ENCODE assay signal across 8 cellular contexts in the genomic region with DNA sequence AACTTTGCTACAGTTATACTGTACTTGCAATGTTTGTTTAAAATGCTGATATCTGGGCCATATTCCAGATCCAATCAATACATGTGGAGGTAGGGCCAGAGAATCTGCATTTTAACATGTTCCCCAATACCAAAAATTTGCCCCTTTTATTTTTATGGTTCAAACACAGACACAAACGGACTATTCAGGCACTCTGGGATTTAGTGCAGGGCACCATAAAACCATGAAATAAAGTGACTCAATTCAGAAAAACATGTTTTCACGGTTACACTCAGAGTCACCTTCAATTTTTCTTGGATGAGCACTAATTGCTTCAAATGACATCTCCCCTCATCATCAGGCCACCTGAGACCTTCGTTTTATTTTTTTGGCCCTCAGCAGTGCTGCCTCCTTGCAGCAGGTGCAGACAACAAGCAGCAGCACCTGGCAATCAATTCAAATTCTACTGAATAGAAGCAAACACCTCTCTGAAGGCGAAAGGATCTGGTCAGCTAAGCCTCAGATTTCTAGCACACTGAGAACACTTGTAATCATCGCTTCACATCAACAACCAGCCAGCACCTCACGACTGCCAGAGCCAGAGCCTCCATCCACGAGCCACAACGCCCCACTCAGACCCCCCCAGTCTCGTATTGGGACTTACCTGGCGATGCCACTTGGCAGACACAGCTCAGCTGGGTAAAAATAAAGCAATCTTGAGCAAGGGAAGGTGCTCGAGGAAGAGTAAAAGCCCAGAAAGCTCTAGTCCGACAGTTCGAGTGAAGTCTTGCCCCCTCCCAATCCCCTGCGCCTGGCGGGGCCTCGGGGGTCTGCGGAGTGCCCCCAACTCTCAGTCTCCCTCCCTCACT.
DNase-seq lines count a peak whose midpoint lies in the region; ATAC-seq, FAIRE-seq and TF ChIP-seq lines count a peak whose summit lies in the region.

No MANE protein-coding gene starts in this region.

- no peak for ATAC-seq in HG03045 (IDR thresholded peaks at IDR 0.05; ENCODE audit: unreplicated experiment)

- peak overlapping the region; percentile 92 for H3K4me3 Mint-ChIP-seq in activated naive CD8-positive, alpha-beta T cell

- peaks cover 13% of the 10 kb centered on the region for H3K36me3 Mint-ChIP-seq in activated naive CD8-positive, alpha-beta T cell

- DNase-seq in stimulated activated CD4-positive, alpha-beta T cell treated with anti-CD3 and anti-CD28 coated beads, Interleukin-2, amount 100 ng/mL, for 4 hours (ENCODE audit: low read depth): peak; percentile 3
- no peak for DNase-seq in stimulated activated CD4-positive, alpha-beta T cell treated with anti-CD3 and anti-CD28 coated beads, Interleukin-1b, Interleukin-23, amount 100 ng/mL, for 48 hours
- peak; percentile 13 for DNase-seq in stimulated activated CD4-positive, alpha-beta T cell treated with anti-CD3 and anti-CD28 coated beads, Interleukin-4, amount 100 ng/mL, for 1 hour
- no peak for DNase-seq in H54 (ENCODE audit: insufficient read length, low spot score)

- H4K20me1 ChIP-seq in OCI-LY1 (ENCODE audit: insufficient read depth, low read length): no peaks in the 10 kb centered on the region

- no peak for TF ChIP-seq CTCF in OCI-LY1 (IDR thresholded peaks at IDR 0.05; ENCODE audit: low read length)

- H3K36me3 ChIP-seq in OCI-LY1 (ENCODE audit: insufficient read depth, low read length): no peaks in the 10 kb centered on the region

- peaks cover 60% of the 10 kb centered on the region for H3K4me1 Mint-ChIP-seq in activated naive CD8-positive, alpha-beta T cell (ENCODE audit: low read depth)

- peak overlapping the region; percentile 66 for H3K27ac ChIP-seq in OCI-LY1 (ENCODE audit: low read depth, low read length, poor library complexity, severe bottlenecking)

- H3K4me1 ChIP-seq in OCI-LY1 (ENCODE audit: insufficient read depth, low read length, severe bottlenecking): peaks cover 41% of the 10 kb centered on the region

- no peaks in the 10 kb centered on the region for H3F3A ChIP-seq in OCI-LY1 (ENCODE audit: insufficient read depth, low read length)

- no peak overlapping the region for H2AFZ ChIP-seq in OCI-LY1 (ENCODE audit: low read length)

- H3K9me3 ChIP-seq in OCI-LY1 (ENCODE audit: low read length): no peaks in the 10 kb centered on the region
- H3K9me3 ChIP-seq in iPS-18c (ENCODE audit: control insufficient read depth, insufficient read depth, low read length): peaks cover 3% of the 10 kb centered on the region

- no peaks in the 10 kb centered on the region for H3K27me3 ChIP-seq in OCI-LY1 (ENCODE audit: insufficient read depth, low read length)

- no peaks in the 10 kb centered on the region for H3K27me3 Mint-ChIP-seq in activated naive CD8-positive, alpha-beta T cell

- no peak for FAIRE-seq in H54 (lab: Jason Lieb, UNC)

- H3K4me3 ChIP-seq in OCI-LY1 (ENCODE audit: low read depth, low read length, poor library complexity, severe bottlenecking) (peak overlapping the region; percentile 83), iPS-18c (ENCODE audit: insufficient read depth, low read depth, low read length) (peak overlapping the region; percentile 84)

- TF ChIP-seq POLR2A in H54 (IDR thresholded peaks at IDR 0.05; ENCODE audit: low read depth, low read length): no peak

- H3K9me3 Mint-ChIP-seq in activated naive CD8-positive, alpha-beta T cell (ENCODE audit: low read depth): peaks cover 7% of the 10 kb centered on the region

- no peaks in the 10 kb centered on the region for H3K79me2 ChIP-seq in OCI-LY1 (ENCODE audit: insufficient read depth, low read length)

- peak overlapping the region; percentile 92 for H3K4me2 ChIP-seq in OCI-LY1 (ENCODE audit: low read length)

- peak overlapping the region; percentile 73 for H3K9ac ChIP-seq in OCI-LY1 (ENCODE audit: low read length)

- peak overlapping the region; percentile 70 for H3K27ac Mint-ChIP-seq in activated naive CD8-positive, alpha-beta T cell

- H3K9me2 ChIP-seq in OCI-LY1 (ENCODE audit: low read depth, low read length): no peaks in the 10 kb centered on the region

Comparison
In these comparisons a context has a peak if more than half of its experiments do, and no peak if none do; other contexts are left out.
1. DNase-seq: peak in stimulated activated CD4-positive, alpha-beta T cell treated with anti-CD3 and anti-CD28 coated beads, Interleukin-2, amount 100 ng/mL, for 4 hours (single experiment) and stimulated activated CD4-positive, alpha-beta T cell treated with anti-CD3 and anti-CD28 coated beads, Interleukin-4, amount 100 ng/mL, for 1 hour (single experiment); none in stimulated activated CD4-positive, alpha-beta T cell treated with anti-CD3 and anti-CD28 coated beads, Interleukin-1b, Interleukin-23, amount 100 ng/mL, for 48 hours (single experiment) and H54 (single experiment).